ENCODE assay signal across 22 cellular contexts in genomic region chrX:69195810-69196209, GRCh38. TPM values are rescaled to one million over a fixed set of nuclear protein-coding genes. Genes with fewer than 3 reads are reported as not detected.
A peak's percentile ranks its signal among the peaks of the same experiment; 100 is the strongest.
DNase-seq lines count a peak whose midpoint lies in the region; ATAC-seq, FAIRE-seq and TF ChIP-seq lines count a peak whose summit lies in the region.
"Had no signal": no experiment of that assay in that cellular context is flagged by ENCODE, and none has a peak within 500 bp of the region (broad histone marks: within the 10 kb centered on the region; RNA-seq: fewer than 3 reads in every experiment).

No MANE protein-coding gene starts in this region.

- H3K4me3 ChIP-seq in left ventricle myocardium inferior (no peak overlapping the region), HepG2 (replicated peaks in 1 of 3; ENCODE audit: insufficient read depth in 1 of 3, low read depth in 2 of 3, low read length in 3 of 3) (no peak overlapping the region), right lobe of liver (no peak overlapping the region), mesenchymal stem cell (ENCODE audit: insufficient read depth in 1 of 2, low read depth in 1 of 2, low read length in 2 of 2) (no peak overlapping the region), trophoblast cell (ENCODE audit: low read depth, low read length) (no peak overlapping the region)
- H3K4me3 ChIP-seq: BLaER1, HAP-1 had no signal

- intact Hi-C loops in Right ventricle myocardium inferior (cut with DNase I) (no loop called here), left ventricle myocardium inferior (cut with micrococcal nuclease) (no loop called here), HepG2 (cut with micrococcal nuclease; ENCODE audit: unreplicated experiment) (no loop called here), right lobe of liver (cut with DNase I) (no loop called here)

- H3K79me2 ChIP-seq in HepG2 (ENCODE audit: insufficient read depth, low read length) (no peaks in the 10 kb centered on the region), trophoblast cell (ENCODE audit: control insufficient read depth, insufficient read depth, low read length, poor library complexity) (no peaks in the 10 kb centered on the region)

- H3K27me3 ChIP-seq in left ventricle myocardium inferior (ENCODE audit: low read depth) (no peaks in the 10 kb centered on the region), HepG2 (ENCODE audit: control insufficient read depth in 1 of 2, insufficient read depth in 2 of 2, low read length in 2 of 2) (no peaks in the 10 kb centered on the region), right lobe of liver (no peaks in the 10 kb centered on the region), mesenchymal stem cell (ENCODE audit: control insufficient read depth in 1 of 2, insufficient read depth in 1 of 2, low read length in 2 of 2) (peaks cover 23 to 98% of the 10 kb centered on the region in 2 experiments), trophoblast cell (ENCODE audit: insufficient read depth, low read length) (no peaks in the 10 kb centered on the region)

- H3K9me3 ChIP-seq in left ventricle myocardium inferior (replicated peaks): no peaks in the 10 kb centered on the region
- no peaks in the 10 kb centered on the region for H3K9me3 ChIP-seq in HepG2 (ENCODE audit: low read length)
- no peaks in the 10 kb centered on the region for H3K9me3 ChIP-seq in right lobe of liver
- H3K9me3 ChIP-seq in mesenchymal stem cell (ENCODE audit: control insufficient read depth, low read length): peaks cover 9% of the 10 kb centered on the region
- no peaks in the 10 kb centered on the region for H3K9me3 ChIP-seq in trophoblast cell (ENCODE audit: insufficient read depth, low read depth, low read length)
- H3K9me3 ChIP-seq: BLaER1, Caco-2, HAP-1 had no signal

- no peak overlapping the region for H4K91ac ChIP-seq in mesenchymal stem cell (ENCODE audit: low read length)
- peak overlapping the region; percentile 55 for H4K91ac ChIP-seq in trophoblast cell (ENCODE audit: low read depth, low read length)

- no peak overlapping the region for H4K8ac ChIP-seq in mesenchymal stem cell (ENCODE audit: low read length)
- H4K8ac ChIP-seq in trophoblast cell (ENCODE audit: low read depth, low read length): no peak overlapping the region

- CTCF ChIA-PET in HepG2 (lab: Yijun Ruan, JAX; ENCODE audit: low intra/inter-chr PET ratio, low total read pairs): no interaction called here

- H3K27ac ChIP-seq in left ventricle myocardium inferior (replicated peaks): no peak overlapping the region
- peak overlapping the region; percentile 67 for H3K27ac ChIP-seq in HepG2 (ENCODE audit: extremely low read length, insufficient read depth, low read length)
- no peak overlapping the region for H3K27ac ChIP-seq in right lobe of liver
- H3K27ac ChIP-seq in mesenchymal stem cell (ENCODE audit: low read length, poor library complexity, severe bottlenecking): no peak overlapping the region
- H3K27ac ChIP-seq in trophoblast cell (ENCODE audit: low read depth, low read length): peak overlapping the region; percentile 45
- H3K27ac ChIP-seq: 22Rv1, BLaER1, C4-2B had no signal

- no peak overlapping the region for H3K18ac ChIP-seq in mesenchymal stem cell (ENCODE audit: low read depth in 1 of 2, low read length in 2 of 2)
- H3K18ac ChIP-seq in trophoblast cell (ENCODE audit: low read length): no peak overlapping the region

- H3K36me3 ChIP-seq in left ventricle myocardium inferior (no peaks in the 10 kb centered on the region), HepG2 (replicated peaks in 1 of 2; ENCODE audit: control insufficient read depth in 1 of 2, insufficient read depth in 2 of 2, low read length in 2 of 2) (no peaks in the 10 kb centered on the region), right lobe of liver (no peaks in the 10 kb centered on the region), mesenchymal stem cell (ENCODE audit: control insufficient read depth in 1 of 2, insufficient read depth in 2 of 2, low read depth in 1 of 2, low read length in 2 of 2) (no peaks in the 10 kb centered on the region), trophoblast cell (ENCODE audit: control insufficient read depth in 1 of 2, insufficient read depth in 2 of 2, low read length in 2 of 2) (no peaks in the 10 kb centered on the region)
- H3K36me3 ChIP-seq: BLaER1, HAP-1 had no signal

- DNase-seq in Right ventricle myocardium inferior (ENCODE audit: missing footprints): no peak
- DNase-seq in left ventricle myocardium inferior: no peak
- no peak for DNase-seq in HepG2 (ENCODE audit: low spot score)
- DNase-seq in right lobe of liver: no peak
- DNase-seq in mesenchymal stem cell: no peak
- no peak for DNase-seq in trophoblast cell
- DNase-seq in OCI-M1 (lab: John Stamatoyannopoulos, UW): no peak
- DNase-seq in T1000 (lab: John Stamatoyannopoulos, UW): no peak
- DNase-seq: CD4-positive, CD25-positive, alpha-beta regulatory T cell; CD8-positive, alpha-beta T cell; DMS153; DND-41; GOT3 had no signal

- H2BK120ac ChIP-seq in mesenchymal stem cell (ENCODE audit: low read depth, low read length) (no peak overlapping the region), trophoblast cell (ENCODE audit: insufficient read depth, low read length, poor library complexity) (no peak overlapping the region)

- H4K12ac ChIP-seq in trophoblast cell (ENCODE audit: low read depth, low read length): no peak overlapping the region

- POLR2A ChIA-PET in HepG2 (lab: Yijun Ruan, JAX): no interaction called here

- no peak for FAIRE-seq in HepG2 (lab: Jason Lieb, UNC)
- FAIRE-seq: A204.1, G401.6, GM12892, H54 had no signal

- no peak overlapping the region for H3K4ac ChIP-seq in mesenchymal stem cell (ENCODE audit: low read depth in 1 of 2, low read length in 2 of 2)
- no peak overlapping the region for H3K4ac ChIP-seq in trophoblast cell (ENCODE audit: low read depth, low read length)

- H2AK5ac ChIP-seq in mesenchymal stem cell (ENCODE audit: low read length, severe bottlenecking) (no peak overlapping the region), trophoblast cell (ENCODE audit: low read length) (no peak overlapping the region)

- H3K9ac ChIP-seq in HepG2 (ENCODE audit: insufficient read depth, low read depth, low read length) (0 out of 2 replicates have a peak overlapping the region, but pooled peaks have one; percentile 3), mesenchymal stem cell (ENCODE audit: low read length) (no peak overlapping the region), trophoblast cell (ENCODE audit: low read length) (no peak overlapping the region)
- H3K9ac ChIP-seq: BLaER1 had no signal

- H2BK5ac ChIP-seq in mesenchymal stem cell (ENCODE audit: low read depth, low read length, poor library complexity, severe bottlenecking) (no peak overlapping the region), trophoblast cell (ENCODE audit: low read depth, low read length, poor library complexity) (no peak overlapping the region)

- WGBS in HepG2 (ENCODE audit: low lambda C conversion rate): 0% methylated on average over 1 of the region's 3 CpGs
- WGBS in right lobe of liver (ENCODE audit: insufficient coverage, low coverage, low lambda C conversion rate, missing lambda C conversion rate): 68% methylated on average over 2 of the region's 3 CpGs
- 90% methylated on average over 2 of the region's 3 CpGs for WGBS in mesenchymal stem cell
- WGBS in trophoblast cell (ENCODE audit: extremely low coverage, insufficient coverage, insufficient read length): no CpG with 5 or more reads among the region's 3 CpGs

- no peak for TF ChIP-seq POLR2A in HepG2 (IDR thresholded peaks at IDR 0.05; ENCODE audit: insufficient read depth in 1 of 2, low read depth in 2 of 2, low read length in 2 of 2)
- TF ChIP-seq POLR2A in right lobe of liver (IDR thresholded peaks at IDR 0.05): no peak

- H3K4me1 ChIP-seq in left ventricle myocardium inferior (no peaks in the 10 kb centered on the region), HepG2 (ENCODE audit: insufficient read depth, low read length) (peaks cover 43% of the 10 kb centered on the region), right lobe of liver (no peaks in the 10 kb centered on the region), mesenchymal stem cell (ENCODE audit: control insufficient read depth, insufficient read depth, low read depth, low read length) (no peaks in the 10 kb centered on the region), trophoblast cell (ENCODE audit: control insufficient read depth in 1 of 2, insufficient read depth in 2 of 2, low read length in 2 of 2) (peaks cover 19 to 33% of the 10 kb centered on the region in 2 experiments)
- H3K4me1 ChIP-seq: BLaER1, Caco-2, HAP-1 had no signal

- TF ChIP-seq EP300 in HepG2 (IDR thresholded peaks at IDR 0.05; ENCODE audit: low read depth in 2 of 2, low read length in 2 of 2) (no peak), HepG2 (CRISPR knock-in tag; IDR thresholded peaks at IDR 0.05; ENCODE audit: borderline replicate concordance) (no peak)

- in situ Hi-C loops in HepG2 (cut with HindIII; ENCODE audit: extremely low pct_ligation_motif_present, low pct_unique_long_range_greater_than_20kb): no loop called here

- H4K20me1 ChIP-seq in HepG2 (ENCODE audit: insufficient read depth, low read length): no peaks in the 10 kb centered on the region
- H4K20me1 ChIP-seq: BLaER1 had no signal

- peak overlapping the region; percentile 7 for H2BK15ac ChIP-seq in mesenchymal stem cell (ENCODE audit: low read depth, poor library complexity, severe bottlenecking)

- peak; percentile 54 for ATAC-seq in Right ventricle myocardium inferior
- ATAC-seq in HepG2: no peak
- ATAC-seq in right lobe of liver: no peak
- ATAC-seq: CD8-positive, alpha-beta T cell had no signal

- BruUV-seq in HepG2 (replicated peaks; lab: Mats Ljungman, UMichigan): no TSS peak

- no peak for TF ChIP-seq RAD21 in HepG2 (CRISPR knock-in tag; IDR thresholded peaks at IDR 0.05)

- no peaks in the 10 kb centered on the region for H3K79me1 ChIP-seq in mesenchymal stem cell (replicated peaks; ENCODE audit: low read length, poor library complexity, severe bottlenecking)
- no peaks in the 10 kb centered on the region for H3K79me1 ChIP-seq in trophoblast cell (ENCODE audit: low read length)

- H3K23ac ChIP-seq in mesenchymal stem cell (ENCODE audit: low read length in 2 of 2) (no peak overlapping the region), trophoblast cell (ENCODE audit: low read length) (no peak overlapping the region)

- H3K4me2 ChIP-seq in HepG2 (ENCODE audit: low read depth, low read length) (peak overlapping the region; percentile 60), mesenchymal stem cell (ENCODE audit: low read length, poor library complexity, severe bottlenecking) (no peak overlapping the region), trophoblast cell (ENCODE audit: low read length) (no peak overlapping the region)
- H3K4me2 ChIP-seq: BLaER1 had no signal

- no peak overlapping the region for H2BK12ac ChIP-seq in mesenchymal stem cell (ENCODE audit: low read length in 2 of 2)
- no peak overlapping the region for H2BK12ac ChIP-seq in trophoblast cell (ENCODE audit: low read length)

- no peak for TF ChIP-seq CTCF in left ventricle myocardium inferior (IDR thresholded peaks at IDR 0.05; ENCODE audit: borderline replicate concordance)
- no peak for TF ChIP-seq CTCF in HepG2 (CRISPR knock-in tag; IDR thresholded peaks at IDR 0.05)
- no peak for TF ChIP-seq CTCF in right lobe of liver (IDR thresholded peaks at IDR 0.05)

- H2AFZ ChIP-seq in HepG2 (ENCODE audit: low read length) (no peak overlapping the region), mesenchymal stem cell (ENCODE audit: low read depth, low read length) (no peak overlapping the region), trophoblast cell (ENCODE audit: insufficient read depth, low read length, poor library complexity) (no peak overlapping the region)

- H3K14ac ChIP-seq in mesenchymal stem cell (ENCODE audit: low read length in 2 of 2) (no peak overlapping the region), trophoblast cell (ENCODE audit: low read length) (no peak overlapping the region)

RNA-seq across cellular contexts. Expression of gene PJA1, which starts 30.6 kb away (rescaled TPM):
- total RNA-seq in Right ventricle myocardium inferior (12.6 TPM), left ventricle myocardium inferior (18.2 TPM), HepG2 (2016; rRNA removed; fragmentation: Illumina TruSeq; extraction: Trizol) (9.6 and 12.3 TPM in 2 replicates), right lobe of liver (10 to 100 TPM in 1 of 6 experiments, 1 to 10 TPM in 5; 3.9 to 10.4 (median 6.7) TPM)
- 1.0 and 1.2 TPM in 2 replicates for total RNA-seq in HepG2 (2016; cell fraction: cytosol; rRNA removed; fragmentation: Illumina TruSeq; extraction: Trizol; ENCODE audit: low read depth)
- 10.5 and 12.4 TPM in 2 replicates for total RNA-seq in HepG2 (2016; cell fraction: insoluble cytoplasmic fraction; rRNA removed; fragmentation: Illumina TruSeq; extraction: Trizol)
- total RNA-seq in HepG2 (2016; cell fraction: membrane; rRNA removed; fragmentation: Illumina TruSeq; extraction: Trizol): 2.5 and 3.0 TPM in 2 replicates
- 4.6 and 5.0 TPM in 2 replicates for total RNA-seq in HepG2 (2016; cell fraction: nucleus; rRNA removed; fragmentation: Illumina TruSeq; extraction: Trizol)
- 3.6 TPM in 2 replicates for polyA plus RNA-seq in HepG2 (2011; rRNA removed)
- 4.5 and 4.9 TPM in 2 replicates for polyA plus RNA-seq in HepG2 (2011; cell fraction: cytosol; rRNA removed)
- 3.2 and 3.7 TPM in 2 replicates for polyA plus RNA-seq in HepG2 (2011; cell fraction: nucleus; rRNA removed)
- polyA plus RNA-seq in HepG2 (2012): 8.8 and 10.8 TPM in 2 replicates
- 0.54 and 0.96 TPM in 2 replicates for polyA plus RNA-seq in HepG2 (2016; cell fraction: cytosol; fragmentation: Illumina TruSeq; extraction: Trizol; ENCODE audit: low read depth)
- polyA plus RNA-seq in HepG2 (2016; cell fraction: insoluble cytoplasmic fraction; fragmentation: Illumina TruSeq; extraction: Trizol; ENCODE audit: low read depth): 11.3 and 12.0 TPM in 2 replicates
- polyA plus RNA-seq in HepG2 (2016; cell fraction: membrane; fragmentation: Illumina TruSeq; extraction: Trizol; ENCODE audit: low read depth): 1.1 and 2.4 TPM in 2 replicates
- 4.4 and 6.3 TPM in 2 replicates for polyA plus RNA-seq in HepG2 (2016; cell fraction: nucleus; fragmentation: Illumina TruSeq; extraction: Trizol; ENCODE audit: insufficient read depth, low read depth)
- polyA minus RNA-seq in HepG2 (2011; rRNA and poly(A)+ RNA removed; ENCODE audit: low replicate concordance): 5.4 and 8.2 TPM in 2 replicates
- 2.1 and 3.8 TPM in 2 replicates for polyA minus RNA-seq in HepG2 (2011; cell fraction: cytosol; rRNA and poly(A)+ RNA removed)
- polyA minus RNA-seq in HepG2 (2011; cell fraction: nucleus; rRNA and poly(A)+ RNA removed): 1.6 and 1.8 TPM in 2 replicates
- 40.5 TPM for polyA plus RNA-seq in mesenchymal stem cell (2013, experiment 1 of 2)
- 38.9 TPM for polyA plus RNA-seq in mesenchymal stem cell (2013, experiment 2 of 2)
- polyA plus RNA-seq in trophoblast cell (2013): 36.2 and 41.6 TPM in 2 replicates

Comparison
In these comparisons a context has a peak if more than half of its experiments do, and no peak if none do; other contexts are left out.
1. H3K27ac ChIP-seq: peak in HepG2 (single experiment) and trophoblast cell (single experiment); none in left ventricle myocardium inferior (single experiment), right lobe of liver (0 of 3) and mesenchymal stem cell (single experiment).